In the genomic region with DNA sequence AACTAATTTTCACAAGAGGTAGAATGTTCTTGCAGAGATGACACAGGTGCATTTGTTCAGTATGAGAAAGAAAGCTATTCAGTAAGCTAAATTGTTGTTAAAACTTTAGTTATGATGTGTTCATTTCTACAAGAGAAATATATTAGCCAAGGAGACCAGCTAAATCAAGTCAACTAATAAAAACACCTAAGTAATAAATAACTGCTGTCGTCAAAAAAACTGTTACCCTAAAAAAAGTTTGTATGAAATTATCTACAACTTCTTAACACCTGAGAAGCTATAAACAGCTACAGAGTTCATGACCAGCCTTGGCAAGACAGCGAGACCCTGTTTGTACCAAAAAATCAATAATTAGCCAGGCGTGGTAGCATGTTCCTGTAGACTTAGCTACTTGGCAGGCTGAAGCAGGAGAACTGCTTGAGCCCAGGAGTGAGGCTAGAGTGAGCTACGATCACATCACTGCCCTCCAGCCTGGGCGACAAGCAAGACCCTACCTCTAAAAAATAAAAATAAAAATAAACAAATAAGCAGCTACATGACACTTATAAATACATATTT, we compare ENCODE assay signal across 15 cellular contexts.
DNase-seq lines count a peak whose midpoint lies in the region; ATAC-seq and TF ChIP-seq lines count a peak whose summit lies in the region.
"Had no signal": no experiment of that assay in that cellular context is flagged by ENCODE, and none has a peak within 500 bp of the region (broad histone marks: within the 10 kb centered on the region; RNA-seq: fewer than 3 reads in every experiment).

No MANE protein-coding gene starts in this region.

- DNase-seq in left lobe of liver (ENCODE audit: low spot score) (peak; percentile 57), NCI-H2081 (lab: John Stamatoyannopoulos, UW) (no peak), NCI-H1417 treated with DMSO at 0.1 percent for 48 hours (lab: John Stamatoyannopoulos, UW) (no peak), hypothalamus (lab: John Stamatoyannopoulos, UW) (no peak)
- DNase-seq: activated T-cell treated with anti-CD3 and anti-CD28 coated beads, Interleukin-2, amount 50 U/mL, for 24 hours; CD4-positive, alpha-beta memory T cell; effector memory CD8-positive, alpha-beta T cell; left cardiac atrium; occipital lobe; stimulated activated CD4-positive, alpha-beta T cell treated with anti-CD3 and anti-CD28 coated beads, Interleukin-12 subunit alpha, Interleukin-12 subunit beta, amount 100 ng/mL, for 4 hours; WERI-Rb-1 had no signal

- TF ChIP-seq POLR2A in GM18505 (IDR thresholded peaks at IDR 0.05; ENCODE audit: borderline replicate concordance, extremely low read depth, insufficient read depth, insufficient read length): no peak

- ATAC-seq in GM18505 (IDR thresholded peaks at IDR 0.05; ENCODE audit: unreplicated experiment): peak; percentile 49
- peak; percentile 70 for ATAC-seq in GM21381 (IDR thresholded peaks at IDR 0.05; ENCODE audit: unreplicated experiment)
- ATAC-seq in HG03457 (IDR thresholded peaks at IDR 0.05; ENCODE audit: unreplicated experiment): peak; percentile 57
- peak; percentile 94 for ATAC-seq in left lobe of liver
- no peak for ATAC-seq in HG02973 (IDR thresholded peaks at IDR 0.05; ENCODE audit: unreplicated experiment)
- ATAC-seq: effector memory CD8-positive, alpha-beta T cell had no signal
